ENCODE assay signal across 9 cellular contexts in the genomic region with DNA sequence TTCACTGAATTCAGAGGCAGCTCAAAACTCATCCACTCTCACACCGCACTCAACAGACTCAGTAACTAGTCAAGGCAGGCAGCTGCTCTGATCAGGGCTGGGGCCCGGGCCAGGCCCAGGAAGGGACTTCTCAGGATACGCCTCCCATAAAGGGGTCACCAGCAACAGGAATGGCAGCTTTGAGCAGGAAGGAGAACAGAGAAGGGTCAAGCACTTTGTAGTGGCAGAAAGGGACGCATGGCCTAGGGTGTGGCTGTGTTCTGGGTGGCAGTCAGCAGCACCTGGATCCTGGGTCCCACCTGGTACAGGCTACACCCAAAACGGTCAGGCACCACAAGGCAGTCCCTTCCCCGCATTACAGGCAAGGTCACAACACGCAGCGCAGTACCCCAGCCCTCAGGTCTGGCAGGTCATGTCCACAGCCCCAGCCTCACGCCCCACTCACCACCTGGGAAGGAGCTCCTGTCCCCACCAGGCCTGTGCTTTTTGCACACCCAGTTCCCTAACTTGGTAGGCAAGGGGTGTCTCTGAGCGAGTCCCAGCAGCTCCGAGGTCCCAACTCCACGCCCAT.
DNase-seq lines count a peak whose midpoint lies in the region; ATAC-seq and TF ChIP-seq lines count a peak whose summit lies in the region.
"Had no signal": no experiment of that assay in that cellular context is flagged by ENCODE, and none has a peak within 500 bp of the region (broad histone marks: within the 10 kb centered on the region; RNA-seq: fewer than 3 reads in every experiment).

No MANE protein-coding gene starts in this region.

- H3K27ac Mint-ChIP-seq in T-helper 1 cell treated with Interleukin-12 subunit alpha and Interleukin-12 subunit beta and Interleukin-4 antibody, amounts not matched to agents 30 μg/mL and 1 μg/mL, for 36 hours: peak overlapping the region; percentile 99

- H3K27me3 Mint-ChIP-seq in T-helper 1 cell treated with Interleukin-12 subunit alpha and Interleukin-12 subunit beta and Interleukin-4 antibody, amounts not matched to agents 30 μg/mL and 1 μg/mL, for 36 hours (ENCODE audit: low read depth): no peaks in the 10 kb centered on the region

- H3K4ac ChIP-seq in trophoblast cell (ENCODE audit: low read depth, low read length): peak overlapping the region; percentile 82

- H3K23ac ChIP-seq in trophoblast cell (ENCODE audit: low read length): peak overlapping the region; percentile 55

- H2BK5ac ChIP-seq in trophoblast cell (ENCODE audit: low read depth, low read length, poor library complexity): no peak overlapping the region

- no peak overlapping the region for H2BK12ac ChIP-seq in trophoblast cell (ENCODE audit: low read length)

- H2AFZ ChIP-seq in trophoblast cell (ENCODE audit: insufficient read depth, low read length, poor library complexity): no peak overlapping the region

- peaks cover 2% of the 10 kb centered on the region for H3K79me1 ChIP-seq in trophoblast cell (ENCODE audit: low read length)

- H3K27me3 ChIP-seq in trophoblast cell (ENCODE audit: insufficient read depth, low read length): no peaks in the 10 kb centered on the region

- H4K91ac ChIP-seq in trophoblast cell (ENCODE audit: low read depth, low read length): no peak overlapping the region

- DNase-seq in T-helper 1 cell (no peak), RWPE1 (ENCODE audit: low spot score) (no peak), epithelial cell of prostate (ENCODE audit: low read depth, low spot score) (no peak), trophoblast cell (no peak), NCI-H2227 (lab: John Stamatoyannopoulos, UW; ENCODE audit: unreplicated experiment) (no peak), NCI-H2171 treated with DMSO at 0.1 percent for 48 hours (lab: John Stamatoyannopoulos, UW) (no peak)
- DNase-seq: 8988T had no signal

- H3K4me1 ChIP-seq in trophoblast cell (ENCODE audit: control insufficient read depth in 1 of 2, insufficient read depth in 2 of 2, low read length in 2 of 2): peaks cover 27 to 36% of the 10 kb centered on the region in 2 experiments

- no peak overlapping the region for H3K14ac ChIP-seq in trophoblast cell (ENCODE audit: low read length)

- no peak for TF ChIP-seq CTCF in RWPE1 (conservative IDR thresholded peaks at IDR 0.05; ENCODE audit: low read depth)

- peak overlapping the region; percentile 42 for H3K18ac ChIP-seq in trophoblast cell (ENCODE audit: low read length)

- peaks cover 72% of the 10 kb centered on the region for H3K4me1 Mint-ChIP-seq in T-helper 1 cell treated with Interleukin-12 subunit alpha and Interleukin-12 subunit beta and Interleukin-4 antibody, amounts not matched to agents 30 μg/mL and 1 μg/mL, for 36 hours (ENCODE audit: low read depth)

- H2AK5ac ChIP-seq in trophoblast cell (ENCODE audit: low read length): no peak overlapping the region

- peaks cover 33% of the 10 kb centered on the region for H3K36me3 Mint-ChIP-seq in T-helper 1 cell treated with Interleukin-12 subunit alpha and Interleukin-12 subunit beta and Interleukin-4 antibody, amounts not matched to agents 30 μg/mL and 1 μg/mL, for 36 hours (ENCODE audit: low read depth)

- peaks cover 17% of the 10 kb centered on the region for H3K79me2 ChIP-seq in trophoblast cell (ENCODE audit: control insufficient read depth, insufficient read depth, low read length, poor library complexity)

- H3K9ac ChIP-seq in trophoblast cell (ENCODE audit: low read length): no peak overlapping the region

- no peak overlapping the region for H2BK120ac ChIP-seq in trophoblast cell (ENCODE audit: insufficient read depth, low read length, poor library complexity)

- no peak overlapping the region for H3K4me2 ChIP-seq in trophoblast cell (ENCODE audit: low read length)

- H4K8ac ChIP-seq in trophoblast cell (ENCODE audit: low read depth, low read length): no peak overlapping the region

- H3K9me3 ChIP-seq in trophoblast cell (ENCODE audit: insufficient read depth, low read depth, low read length): peaks cover 1% of the 10 kb centered on the region

- H3K4me3 Mint-ChIP-seq in T-helper 1 cell treated with Interleukin-12 subunit alpha and Interleukin-12 subunit beta and Interleukin-4 antibody, amounts not matched to agents 30 μg/mL and 1 μg/mL, for 36 hours: peak overlapping the region; percentile 53

- CTCF ChIA-PET in RWPE1 (lab: Yijun Ruan, JAX): interaction anchor here (1.6 kb wide), 1 partner anchor 9 kb away, joined by 3 read pairs; no protein-coding TSS in a partner anchor

- peaks cover 25 to 36% of the 10 kb centered on the region in 2 experiments for H3K36me3 ChIP-seq in trophoblast cell (ENCODE audit: control insufficient read depth in 1 of 2, insufficient read depth in 2 of 2, low read length in 2 of 2)

- peak overlapping the region; percentile 97 for H3K27ac ChIP-seq in RWPE1
- H3K27ac ChIP-seq in epithelial cell of prostate: peak overlapping the region; percentile 82
- no peak overlapping the region for H3K27ac ChIP-seq in trophoblast cell (ENCODE audit: low read depth, low read length)

- WGBS in trophoblast cell (ENCODE audit: extremely low coverage, insufficient coverage, insufficient read length): no CpG with 5 or more reads among the region's 12 CpGs

- H4K12ac ChIP-seq in trophoblast cell (ENCODE audit: low read depth, low read length): no peak overlapping the region

- H3K9me3 Mint-ChIP-seq in T-helper 1 cell treated with Interleukin-12 subunit alpha and Interleukin-12 subunit beta and Interleukin-4 antibody, amounts not matched to agents 30 μg/mL and 1 μg/mL, for 36 hours: no peaks in the 10 kb centered on the region

- no peak for ATAC-seq in HG03280 (IDR thresholded peaks at IDR 0.05; ENCODE audit: unreplicated experiment)

- peak overlapping the region; percentile 42 for H3K4me3 ChIP-seq in trophoblast cell (ENCODE audit: low read depth, low read length)

- POLR2A ChIA-PET in RWPE1 (lab: Yijun Ruan, JAX; ENCODE audit: low non-redundant PET): no interaction called here
